Comparison of ENCODE assay signal across 1 cellular context in genomic region chr1:18943914-18944572, GRCh38.
TF ChIP-seq lines count a peak whose summit lies in the region.

No MANE protein-coding gene starts in this region.

TF ChIP-seq in HepG2, 621 proteins besides CTCF, POLR2A, EP300 and RAD21:
- TF ChIP-seq ZNF768 (CRISPR knock-in tag; IDR thresholded peaks at IDR 0.05): no peak
- no peak for TF ChIP-seq RARG (CRISPR knock-in tag; IDR thresholded peaks at IDR 0.05; ENCODE audit: low read depth)
- TF ChIP-seq HNRNPH1 (optimal IDR thresholded peaks at IDR 0.05; ENCODE audit: low read depth, low read length): no peak
- no peak for TF ChIP-seq ZNF83 (CRISPR knock-in tag; IDR thresholded peaks at IDR 0.05; ENCODE audit: borderline replicate concordance)
- TF ChIP-seq ZMYM3 (CRISPR knock-in tag; IDR thresholded peaks at IDR 0.05): 0 out of 2 replicates have a peak, but pooled peaks have one; percentile 22
- TF ChIP-seq ZSCAN20 (CRISPR knock-in tag; IDR thresholded peaks at IDR 0.05; ENCODE audit: borderline replicate concordance): no peak
- no peak for TF ChIP-seq ZSCAN9 (CRISPR knock-in tag; IDR thresholded peaks at IDR 0.05; ENCODE audit: borderline replicate concordance)
- TF ChIP-seq ZSCAN31 (CRISPR knock-in tag; IDR thresholded peaks at IDR 0.05; ENCODE audit: low read depth): no peak
- TF ChIP-seq ARHGAP35 (CRISPR knock-in tag; IDR thresholded peaks at IDR 0.05; ENCODE audit: borderline replicate concordance): no peak
- TF ChIP-seq RFXANK (CRISPR knock-in tag; IDR thresholded peaks at IDR 0.05): no peak
- peak; percentile 76; the same call in 1 of the 2 replicates for TF ChIP-seq CHD4 (IDR thresholded peaks at IDR 0.05; ENCODE audit: borderline replicate concordance, low read length)
- TF ChIP-seq NFRKB (IDR thresholded peaks at IDR 0.05): no peak
- TF ChIP-seq ZNF629 (CRISPR knock-in tag; conservative IDR thresholded peaks at IDR 0.05): peak; percentile 88
